8 cellular contexts compared by ENCODE assay signal in the genomic region with DNA sequence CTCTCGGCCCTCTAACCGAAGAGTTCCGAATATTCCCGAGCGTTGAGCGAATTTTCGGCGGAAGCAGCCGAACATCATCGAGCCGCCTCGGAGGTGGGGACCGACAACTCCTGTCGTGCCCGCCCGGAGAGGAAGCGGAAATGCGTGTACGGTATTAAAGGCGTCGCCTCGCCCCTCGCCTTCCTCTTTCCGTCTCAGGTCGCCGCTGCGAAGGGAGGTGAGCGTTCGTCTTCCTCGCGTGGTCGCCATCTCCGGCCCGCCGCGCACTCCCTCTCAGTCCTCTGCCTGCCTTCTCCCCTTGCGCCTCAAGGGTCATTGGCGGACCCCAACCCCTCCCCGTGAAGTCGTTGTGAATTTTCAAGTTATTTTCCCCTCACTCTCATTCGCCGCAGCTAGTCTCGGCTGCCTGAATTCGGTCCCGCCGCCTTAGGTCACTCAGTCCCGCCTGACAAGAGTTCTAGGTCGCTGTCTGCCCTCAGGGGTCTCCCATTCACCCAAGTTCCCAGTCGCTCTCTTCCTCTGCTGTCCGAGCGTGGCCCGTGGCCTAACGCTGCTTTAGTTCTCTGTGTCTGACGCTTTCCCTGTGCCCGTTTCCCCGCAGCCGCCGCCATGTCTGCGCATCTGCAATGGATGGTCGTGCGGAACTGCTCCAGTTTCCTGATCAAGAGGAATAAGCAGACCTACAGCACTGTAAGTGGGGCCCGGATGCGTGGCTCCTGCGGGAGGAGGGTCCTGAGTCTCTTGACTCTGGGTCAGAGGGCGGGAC. TPM values are rescaled to one million over a fixed set of nuclear protein-coding genes. Genes with fewer than 3 reads are reported as not detected.
DNase-seq lines count a peak whose midpoint lies in the region; ATAC-seq and TF ChIP-seq lines count a peak whose summit lies in the region.

RPL28 (plus strand) TSS at position 184 of the 766 bp plus-strand sequence; CDS start at position 610, 426 bp downstream.

- H3K4me1 ChIP-seq in DOHH2 (ENCODE audit: control insufficient read depth, low read length) (peaks cover 63% of the 10 kb centered on the region), stomach (peaks cover 43 to 73% (median 64%) of the 10 kb centered on the region in 4 donors)

- H3K9me3 Mint-ChIP-seq in nephron progenitor cell, result peaks cover 10% of the 10 kb centered on the region

- peaks cover 34% of the 10 kb centered on the region for H4K20me1 ChIP-seq in DOHH2 (ENCODE audit: control insufficient read depth, insufficient read depth, low read depth, low read length)

- H3K4me3 ChIP-seq in DOHH2 (ENCODE audit: low read length) (peak within 1 kb of the TSS; percentile 99), stomach (peak within 1 kb of the TSS; percentile 79 to 90 (median 88))

- H3K9me2 ChIP-seq in DOHH2 (replicated peaks; ENCODE audit: control insufficient read depth, low read length), result no peaks in the 10 kb centered on the region

- peaks cover 7% of the 10 kb centered on the region for H3K27me3 Mint-ChIP-seq in nephron progenitor cell (ENCODE audit: low read depth, poor library complexity)

- TF ChIP-seq POLR2A in stomach (IDR thresholded peaks at IDR 0.05), result peak in 2 of 4 donors; percentile 83 to 98

- intact Hi-C loops in stomach (cut with DNase I; ENCODE audit: low total_unique reads), result no loop called here

- DNase-seq in Kasumi-1 (lab: John Stamatoyannopoulos, UW), result peak; percentile 97 to 98
- DNase-seq in SHP77 treated with DMSO at 0.1 percent for 48 hours (lab: John Stamatoyannopoulos, UW), result peak; percentile 94
- peak; percentile 99 for DNase-seq in activated effector memory CD4-positive, alpha-beta T cell treated with anti-CD3 and anti-CD28 coated beads, Interleukin-2, amount 50 U/mL, for 16 hours
- peak; percentile 96 for DNase-seq in fibroblast of the conjunctiva (ENCODE audit: low read depth)
- DNase-seq in nephron progenitor cell, result peak; percentile 97
- DNase-seq in stomach, result peak; percentile 98

- H3K4me2 ChIP-seq in DOHH2 (ENCODE audit: low read length), result peak within 1 kb of the TSS; percentile 99

- peaks cover 32% of the 10 kb centered on the region for H3K36me3 Mint-ChIP-seq in nephron progenitor cell (ENCODE audit: low read depth)

- WGBS in stomach, 5 donors, result 0 to 1% (median 0%) methylated on average over 57 to 65 of the region's 65 CpGs

- H3K27me3 ChIP-seq in DOHH2 (ENCODE audit: control insufficient read depth, low read length) (peaks cover 3% of the 10 kb centered on the region; the same call in 1 of the 2 replicates), stomach (no peaks in the 10 kb centered on the region)

- no peak for TF ChIP-seq EP300 in stomach (IDR thresholded peaks at IDR 0.05)

- peaks cover 60% of the 10 kb centered on the region for H3K79me2 ChIP-seq in DOHH2 (ENCODE audit: control insufficient read depth, low read length)

- H3K4me1 Mint-ChIP-seq in nephron progenitor cell, result peaks cover 57% of the 10 kb centered on the region

- H3F3A ChIP-seq in DOHH2 (ENCODE audit: control insufficient read depth, insufficient read depth), result peaks cover 58% of the 10 kb centered on the region

- H3K9me3 ChIP-seq in DOHH2 (ENCODE audit: control insufficient read depth, insufficient read depth, low read length), result no peaks in the 10 kb centered on the region
- no peaks in the 10 kb centered on the region for H3K9me3 ChIP-seq in stomach

- H3K27ac ChIP-seq in DOHH2 (ENCODE audit: low read depth, low read length) (peak within 1 kb of the TSS; percentile 97), stomach (peak within 1 kb of the TSS; percentile 89 to 97 (median 93))

- ATAC-seq in GM21825 (IDR thresholded peaks at IDR 0.05; ENCODE audit: unreplicated experiment), result peak; percentile 58

- TF ChIP-seq CTCF in DOHH2 (IDR thresholded peaks at IDR 0.05; ENCODE audit: low read depth, low read length, poor library complexity, severe bottlenecking) (no peak), nephron progenitor cell (IDR thresholded peaks at IDR 0.05) (no peak), stomach (IDR thresholded peaks at IDR 0.05) (peak in 1 of 7 experiments; percentile 14)

- H3K36me3 ChIP-seq in DOHH2 (ENCODE audit: control insufficient read depth, low read length), result peaks cover 54% of the 10 kb centered on the region
- H3K36me3 ChIP-seq in stomach, result peaks cover 25 to 45% (median 38%) of the 10 kb centered on the region in 4 donors

- peak within 1 kb of the TSS; percentile 100 for H3K4me3 Mint-ChIP-seq in nephron progenitor cell

- H3K27ac Mint-ChIP-seq in nephron progenitor cell, result peak within 1 kb of the TSS; percentile 98

RNA-seq across cellular contexts. Expression of gene RPL28, which starts in this region (rescaled TPM):
- 100 to 1,000 TPM in 4 of 5 donors, 10 to 100 TPM in 1; 47.5 to 854 (median 193) TPM for total RNA-seq in stomach
- polyA plus RNA-seq in stomach, result 1,000 to 10,000 TPM; 2,029 to 2,388 (median 2,037) TPM

Comparison
In these comparisons a context has a peak if more than half of its experiments do, and no peak if none do; other contexts are left out.
1. Peak in every context shown above with its lines: DNase-seq, ATAC-seq, H3K4me3 ChIP-seq and H3K27ac ChIP-seq.